In the genomic region with DNA sequence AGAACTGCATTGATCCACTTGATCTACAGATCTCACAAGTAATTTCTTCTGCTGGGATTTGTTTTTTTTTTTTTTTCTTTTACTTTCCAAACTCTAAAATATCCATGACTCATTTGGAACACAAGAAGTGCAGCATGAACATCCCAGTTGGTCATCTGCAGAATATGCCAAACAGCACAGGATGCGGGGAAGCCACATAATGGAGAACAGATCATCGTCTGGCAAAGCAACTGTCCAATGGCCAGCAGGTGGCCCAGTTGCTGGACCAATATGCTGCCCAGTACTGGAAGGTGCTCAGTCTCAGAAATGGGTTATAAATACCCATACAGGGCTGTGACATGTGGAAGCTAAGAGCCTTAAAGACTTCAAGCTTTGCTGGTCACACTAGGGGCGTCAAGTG, we compare ENCODE assay signal across 8 cellular contexts.
DNase-seq lines count a peak whose midpoint lies in the region; ATAC-seq lines count a peak whose summit lies in the region.

No MANE protein-coding gene starts in this region.

- DNase-seq in COLO829 (ENCODE audit: low spot score) (peak; percentile 6), NCI-H460 (ENCODE audit: extremely low read depth, low read depth) (peak; percentile 4), dedifferentiated amniotic fluid mesenchymal stem cell (ENCODE audit: extremely low spot score) (peak; percentile 65), occipital lobe (lab: John Stamatoyannopoulos, UW) (peak; percentile 32), D341Med (ENCODE audit: low spot score) (no peak)
- DNase-seq in activated CD4-positive, alpha-beta T cell treated with anti-CD3 and anti-CD28 coated beads for 4 hours, result no peak

- ATAC-seq in HG02870 (IDR thresholded peaks at IDR 0.05; ENCODE audit: unreplicated experiment) (no peak), GM21390 (IDR thresholded peaks at IDR 0.05; ENCODE audit: unreplicated experiment) (no peak)

Comparison
In these comparisons a context has a peak if more than half of its experiments do, and no peak if none do; other contexts are left out.
1. DNase-seq: peak in COLO829 (single experiment), NCI-H460 (single experiment), dedifferentiated amniotic fluid mesenchymal stem cell (single experiment) and occipital lobe (single experiment); none in activated CD4-positive, alpha-beta T cell treated with anti-CD3 and anti-CD28 coated beads for 4 hours (0 of 2) and D341Med (single experiment).